In the genomic region with DNA sequence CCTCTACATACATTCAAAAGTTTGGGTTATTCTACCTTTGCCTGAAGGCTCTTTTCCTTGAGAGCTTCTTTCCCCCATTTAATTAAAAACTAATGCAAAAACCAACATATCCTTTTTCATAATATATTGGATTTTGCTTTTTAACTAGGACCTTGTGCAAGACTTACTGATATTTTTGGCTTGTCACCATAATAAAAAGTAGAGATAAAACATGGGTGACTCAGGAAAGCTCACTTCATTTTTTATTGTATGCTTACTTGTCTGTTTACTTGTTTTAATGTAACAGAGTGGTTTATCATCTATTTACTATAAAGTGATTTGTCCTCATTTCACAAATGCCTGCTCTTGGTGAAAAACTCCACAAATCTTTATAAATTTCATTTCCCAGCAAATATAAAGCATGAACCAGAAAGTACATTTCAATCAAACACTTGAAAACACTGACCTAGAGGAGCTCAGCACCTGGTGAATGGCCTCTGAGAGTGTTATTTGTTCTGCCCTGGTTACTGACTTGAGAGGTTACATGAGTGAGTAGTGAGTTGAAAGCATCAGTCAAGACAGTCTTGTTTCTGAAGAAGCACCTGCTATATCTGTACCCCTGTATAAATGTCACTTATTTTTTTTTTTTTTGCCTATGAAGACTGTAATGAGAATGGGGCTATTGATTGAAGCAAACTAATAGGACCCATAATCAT, we compare ENCODE assay signal across 18 cellular contexts. TPM values are rescaled to one million over a fixed set of nuclear protein-coding genes. Genes with fewer than 3 reads are reported as not detected.
DNase-seq lines count a peak whose midpoint lies in the region; ATAC-seq and TF ChIP-seq lines count a peak whose summit lies in the region.
"Had no signal": no experiment of that assay in that cellular context is flagged by ENCODE, and none has a peak within 500 bp of the region (broad histone marks: within the 10 kb centered on the region; RNA-seq: fewer than 3 reads in every experiment).

No MANE protein-coding gene starts in this region.

- H3K9me2 ChIP-seq in SK-N-SH: no peaks in the 10 kb centered on the region

- H3K4me1 ChIP-seq in SK-N-SH (ENCODE audit: control insufficient read depth in 1 of 2, insufficient read depth in 2 of 2, low read depth in 1 of 2, low read length in 1 of 2): no peaks in the 10 kb centered on the region; a peak in 1 of 4 replicates
- H3K4me1 ChIP-seq in lung (ENCODE audit: control insufficient read depth in 2 of 2, insufficient read depth in 2 of 2, low read length in 2 of 2): no peaks in the 10 kb centered on the region
- no peaks in the 10 kb centered on the region for H3K4me1 ChIP-seq in ascending aorta
- H3K4me1 ChIP-seq: uterus had no signal

- H3K9me3 ChIP-seq in SK-N-SH (no peaks in the 10 kb centered on the region), lung (ENCODE audit: control insufficient read depth in 2 of 2, insufficient read depth in 1 of 2, low read length in 1 of 2) (no peaks in the 10 kb centered on the region), ascending aorta (no peaks in the 10 kb centered on the region)
- H3K9me3 ChIP-seq: stomach, uterus had no signal

- H3K4me2 ChIP-seq in SK-N-SH: no peak overlapping the region

- H3K27ac ChIP-seq in SK-N-SH (ENCODE audit: low read depth in 2 of 2, low read length in 1 of 2) (peak overlapping the region; percentile 55 to 63; a peak in 3 of 4 replicates), lung (ENCODE audit: low read depth in 1 of 2, low read length in 1 of 2) (no peak overlapping the region), substantia nigra (ENCODE audit: low read depth, low read length, poor library complexity, severe bottlenecking) (no peak overlapping the region), ascending aorta (no peak overlapping the region)
- H3K27ac ChIP-seq: stomach, uterus, WERI-Rb-1 had no signal

- H3K9ac ChIP-seq in SK-N-SH: no peak overlapping the region

- H3F3A ChIP-seq in SK-N-SH (replicated peaks; ENCODE audit: insufficient read depth): peaks cover 28% of the 10 kb centered on the region

- CTCF ChIA-PET in SK-N-SH (lab: Yijun Ruan, JAX): no interaction called here

- no peak for TF ChIP-seq EP300 in SK-N-SH (IDR thresholded peaks at IDR 0.05; ENCODE audit: borderline replicate concordance in 1 of 2, low read depth in 1 of 2, low read length in 1 of 2)

- POLR2A ChIA-PET in SK-N-SH (lab: Yijun Ruan, JAX): no interaction called here

- peak; percentile 26 for DNase-seq in DMS153 treated with DMSO at 0.1 percent for 48 hours (lab: John Stamatoyannopoulos, UW; ENCODE audit: unreplicated experiment)
- peak; percentile 2 for DNase-seq in NCI-H1417 treated with DMSO at 0.1 percent for 48 hours (lab: John Stamatoyannopoulos, UW)
- DNase-seq in SK-N-SH: no peak
- DNase-seq in lung (ENCODE audit: low spot score): no peak
- no peak for DNase-seq in substantia nigra (lab: John Stamatoyannopoulos, UW)
- no peak for DNase-seq in AG08395 (ENCODE audit: low spot score)
- DNase-seq in NCI-H526 treated with DMSO at 0.1 percent for 48 hours (lab: John Stamatoyannopoulos, UW): no peak
- no peak for DNase-seq in ascending aorta (ENCODE audit: low spot score in 2 of 2)
- DNase-seq: activated CD4-positive, alpha-beta T cell treated with anti-CD3 and anti-CD28 coated beads, Interleukin-2, amount 50 U/mL, for 48 hours; activated naive CD4-positive, alpha-beta T cell treated with anti-CD3 and anti-CD28 coated beads, Interleukin-2, amount 10 ng/mL, durations not matched to agents 7 days and 5 days; activated T-cell treated with anti-CD3 and anti-CD28 coated beads, Interleukin-2, amount 50 U/mL, for 1 hour; endodermal cell; GDM1; stomach; T-helper 17 cell; uterus; WERI-Rb-1 had no signal

- TF ChIP-seq RAD21 in SK-N-SH (IDR thresholded peaks at IDR 0.05; ENCODE audit: low read length): no peak

- no peaks in the 10 kb centered on the region for H4K20me1 ChIP-seq in SK-N-SH (ENCODE audit: insufficient read depth)

- H3K36me3 ChIP-seq in SK-N-SH (replicated peaks in 1 of 2; ENCODE audit: control insufficient read depth in 1 of 2, insufficient read depth in 2 of 2, low read length in 1 of 2): peaks cover 0 to 1% of the 10 kb centered on the region in 2 experiments
- no peaks in the 10 kb centered on the region for H3K36me3 ChIP-seq in lung (ENCODE audit: control insufficient read depth in 2 of 2, insufficient read depth in 2 of 2, low read length in 2 of 2)
- no peaks in the 10 kb centered on the region for H3K36me3 ChIP-seq in ascending aorta
- H3K36me3 ChIP-seq: stomach, uterus, WERI-Rb-1 had no signal

- intact Hi-C loops in ascending aorta (cut with DNase I): no loop called here

- ATAC-seq in lung (ENCODE audit: insufficient read depth, low FRiP score): peak; percentile 73
- ATAC-seq: T-helper 17 cell had no signal

- H3K4me3 ChIP-seq in SK-N-SH (ENCODE audit: low read depth in 2 of 2, low read length in 1 of 2) (no peak overlapping the region), lung (no peak overlapping the region), ascending aorta (no peak overlapping the region)
- H3K4me3 ChIP-seq: stomach, uterus had no signal

- H3K79me2 ChIP-seq in SK-N-SH (ENCODE audit: insufficient read depth): peaks cover 91% of the 10 kb centered on the region

- no peaks in the 10 kb centered on the region for H3K27me3 ChIP-seq in SK-N-SH (ENCODE audit: insufficient read depth)
- H3K27me3 ChIP-seq in lung (ENCODE audit: control insufficient read depth, insufficient read depth): no peaks in the 10 kb centered on the region
- no peaks in the 10 kb centered on the region for H3K27me3 ChIP-seq in ascending aorta
- H3K27me3 ChIP-seq: stomach had no signal

- H2AFZ ChIP-seq in SK-N-SH (ENCODE audit: low read depth): no peak overlapping the region

- TF ChIP-seq CTCF in SK-N-SH (IDR thresholded peaks at IDR 0.05) (no peak), lung (IDR thresholded peaks at IDR 0.05; ENCODE audit: control extremely low read depth, extremely low read depth) (no peak), ascending aorta (IDR thresholded peaks at IDR 0.05) (no peak)

TF ChIP-seq in SK-N-SH, 30 proteins besides CTCF, POLR2A, EP300 and RAD21:
- TF ChIP-seq RFX5 (IDR thresholded peaks at IDR 0.05; ENCODE audit: low read length) (no peak), RXRA (IDR thresholded peaks at IDR 0.05; ENCODE audit: borderline replicate concordance, low read depth) (no peak), SIN3A (IDR thresholded peaks at IDR 0.05; ENCODE audit: borderline replicate concordance, low read depth, low read length) (no peak), CHD2 (IDR thresholded peaks at IDR 0.05; ENCODE audit: low read length, partially characterized antibody) (no peak), IRF3 (IDR thresholded peaks at IDR 0.05; ENCODE audit: low read depth, low read length) (no peak), MXI1 (IDR thresholded peaks at IDR 0.05; ENCODE audit: low read depth, low read length) (no peak)
- TF ChIP-seq, protein P1, sequence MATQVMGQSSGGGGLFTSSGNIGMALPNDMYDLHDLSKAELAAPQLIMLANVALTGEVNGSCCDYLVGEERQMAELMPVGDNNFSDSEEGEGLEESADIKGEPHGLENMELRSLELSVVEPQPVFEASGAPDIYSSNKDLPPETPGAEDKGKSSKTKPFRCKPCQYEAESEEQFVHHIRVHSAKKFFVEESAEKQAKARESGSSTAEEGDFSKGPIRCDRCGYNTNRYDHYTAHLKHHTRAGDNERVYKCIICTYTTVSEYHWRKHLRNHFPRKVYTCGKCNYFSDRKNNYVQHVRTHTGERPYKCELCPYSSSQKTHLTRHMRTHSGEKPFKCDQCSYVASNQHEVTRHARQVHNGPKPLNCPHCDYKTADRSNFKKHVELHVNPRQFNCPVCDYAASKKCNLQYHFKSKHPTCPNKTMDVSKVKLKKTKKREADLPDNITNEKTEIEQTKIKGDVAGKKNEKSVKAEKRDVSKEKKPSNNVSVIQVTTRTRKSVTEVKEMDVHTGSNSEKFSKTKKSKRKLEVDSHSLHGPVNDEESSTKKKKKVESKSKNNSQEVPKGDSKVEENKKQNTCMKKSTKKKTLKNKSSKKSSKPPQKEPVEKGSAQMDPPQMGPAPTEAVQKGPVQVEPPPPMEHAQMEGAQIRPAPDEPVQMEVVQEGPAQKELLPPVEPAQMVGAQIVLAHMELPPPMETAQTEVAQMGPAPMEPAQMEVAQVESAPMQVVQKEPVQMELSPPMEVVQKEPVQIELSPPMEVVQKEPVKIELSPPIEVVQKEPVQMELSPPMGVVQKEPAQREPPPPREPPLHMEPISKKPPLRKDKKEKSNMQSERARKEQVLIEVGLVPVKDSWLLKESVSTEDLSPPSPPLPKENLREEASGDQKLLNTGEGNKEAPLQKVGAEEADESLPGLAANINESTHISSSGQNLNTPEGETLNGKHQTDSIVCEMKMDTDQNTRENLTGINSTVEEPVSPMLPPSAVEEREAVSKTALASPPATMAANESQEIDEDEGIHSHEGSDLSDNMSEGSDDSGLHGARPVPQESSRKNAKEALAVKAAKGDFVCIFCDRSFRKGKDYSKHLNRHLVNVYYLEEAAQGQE (IDR thresholded peaks at IDR 0.05; ENCODE audit: low read depth, low read length): no peak

RNA-seq across cellular contexts. Expression of gene ADGRG6, which starts 20.8 kb away (rescaled TPM):
- polyA plus RNA-seq in SK-N-SH (2012; rRNA removed) (61.5 and 91.8 TPM in 2 replicates), lung (1 to 10 TPM; 6.4 to 7.4 TPM)
- 83.4 and 84.3 TPM in 2 replicates for polyA plus RNA-seq in SK-N-SH (2012; cell fraction: cytosol; rRNA removed)
- 78.5 and 178 TPM in 2 replicates for polyA plus RNA-seq in SK-N-SH (2012; cell fraction: nucleus; rRNA removed)
- total RNA-seq in lung (100 to 1,000 TPM in 1 of 2 donors, 10 to 100 TPM in 1; 18.4 to 177 TPM), ascending aorta (7.7 TPM)
- polyA plus RNA-seq: IgD-negative memory B cell had no signal

Comparison
In these comparisons a context has a peak if more than half of its experiments do, and no peak if none do; other contexts are left out.
1. DNase-seq: peak in DMS153 treated with DMSO at 0.1 percent for 48 hours (single experiment) and NCI-H1417 treated with DMSO at 0.1 percent for 48 hours (single experiment); none in SK-N-SH (single experiment), lung (single experiment), substantia nigra (0 of 49), AG08395 (single experiment), NCI-H526 treated with DMSO at 0.1 percent for 48 hours (single experiment) and ascending aorta (0 of 2).
2. H3K27ac ChIP-seq: peak in SK-N-SH (2 of 2); none in lung (0 of 2), substantia nigra (single experiment) and ascending aorta (0 of 2).